ENCODE assay signal across 1 cellular context in genomic region chr19:54190942-54191670, GRCh38.
TF ChIP-seq lines count a peak whose summit lies in the region.

Gene TSEN34 (plus strand): TSS chr19:54191308. CDS start chr19:54191365, 57 bp downstream.

TF ChIP-seq in HepG2, 621 proteins besides CTCF, POLR2A, EP300 and RAD21 (continued from another document and continues in another):
- TF ChIP-seq TRIM22 (IDR thresholded peaks at IDR 0.05) (no peak), BRD4 (CRISPR knock-in tag; IDR thresholded peaks at IDR 0.05) (peak; percentile 44; the same call in 1 of the 2 replicates), KMT2B (CRISPR knock-in tag; IDR thresholded peaks at IDR 0.05) (no peak), KDM5A (IDR thresholded peaks at IDR 0.05; ENCODE audit: borderline replicate concordance, low read length) (peak; percentile 63; the same call in 1 of the 2 replicates), HBP1 (CRISPR knock-in tag; IDR thresholded peaks at IDR 0.05; ENCODE audit: low read depth) (no peak), DBP (CRISPR knock-in tag; IDR thresholded peaks at IDR 0.05; ENCODE audit: not compliant biosample characterization) (no peak), ZSCAN22 (CRISPR knock-in tag; IDR thresholded peaks at IDR 0.05) (no peak), NR2F1 (CRISPR knock-in tag; IDR thresholded peaks at IDR 0.05) (no peak), AKAP8 (CRISPR knock-in tag; IDR thresholded peaks at IDR 0.05) (peak; percentile 87), CAMTA2 (CRISPR knock-in tag; IDR thresholded peaks at IDR 0.05; ENCODE audit: borderline replicate concordance) (no peak), ZFP36L1 (CRISPR knock-in tag; IDR thresholded peaks at IDR 0.05) (0 out of 2 replicates have a peak, but pooled peaks have one; percentile 33), ATF7 (IDR thresholded peaks at IDR 0.05) (no peak), ATF7 (CRISPR knock-in tag; IDR thresholded peaks at IDR 0.05) (no peak), IRF9 (CRISPR knock-in tag; IDR thresholded peaks at IDR 0.05; ENCODE audit: borderline replicate concordance) (no peak), XBP1 (CRISPR knock-in tag; IDR thresholded peaks at IDR 0.05) (no peak), PAWR (CRISPR knock-in tag; IDR thresholded peaks at IDR 0.05; ENCODE audit: borderline replicate concordance) (no peak), ZNF296 (CRISPR knock-in tag; conservative IDR thresholded peaks at IDR 0.05) (peak; percentile 61; the same call in 1 of the 2 replicates), HES4 (CRISPR knock-in tag; IDR thresholded peaks at IDR 0.05; ENCODE audit: borderline replicate concordance) (no peak), PRDM10 (CRISPR knock-in tag; IDR thresholded peaks at IDR 0.05; ENCODE audit: low read depth) (peak; percentile 94), ZNF12 (CRISPR knock-in tag; IDR thresholded peaks at IDR 0.05) (no peak), NFE2L2 (IDR thresholded peaks at IDR 0.05; ENCODE audit: low read length) (no peak), MBD4 (IDR thresholded peaks at IDR 0.05; ENCODE audit: borderline replicate concordance, low read length) (no peak), ZNF569 (CRISPR knock-in tag; IDR thresholded peaks at IDR 0.05; ENCODE audit: borderline replicate concordance) (no peak), KDM6A (CRISPR knock-in tag; IDR thresholded peaks at IDR 0.05; ENCODE audit: low read depth) (no peak), ZNF784 (CRISPR knock-in tag; IDR thresholded peaks at IDR 0.05; ENCODE audit: borderline replicate concordance) (no peak), RFXAP (CRISPR knock-in tag; IDR thresholded peaks at IDR 0.05; ENCODE audit: borderline replicate concordance) (no peak), ZFP62 (CRISPR knock-in tag; IDR thresholded peaks at IDR 0.05) (no peak), KDM3A (CRISPR knock-in tag; IDR thresholded peaks at IDR 0.05; ENCODE audit: low read depth) (no peak), ZNF274 (CRISPR knock-in tag; IDR thresholded peaks at IDR 0.05) (0 out of 2 replicates have a peak, but pooled peaks have one; percentile 54), ZEB1 (IDR thresholded peaks at IDR 0.05; ENCODE audit: insufficient replicate concordance, low read depth) (no peak), ARNT2 (CRISPR knock-in tag; IDR thresholded peaks at IDR 0.05; ENCODE audit: low read depth) (peak; percentile 73; the same call in 1 of the 2 replicates), TFE3 (CRISPR knock-in tag; IDR thresholded peaks at IDR 0.05) (no peak), GMEB1 (CRISPR knock-in tag; IDR thresholded peaks at IDR 0.05; ENCODE audit: borderline replicate concordance) (0 out of 2 replicates have a peak, but pooled peaks have one; percentile 4), ZNF138 (CRISPR knock-in tag; IDR thresholded peaks at IDR 0.05; ENCODE audit: low read depth) (no peak), ZBTB39 (CRISPR knock-in tag; IDR thresholded peaks at IDR 0.05) (no peak), MTERF4 (CRISPR knock-in tag; IDR thresholded peaks at IDR 0.05) (no peak), ZNF660 (CRISPR knock-in tag; IDR thresholded peaks at IDR 0.05; ENCODE audit: borderline replicate concordance, low read depth) (no peak), AGO2 (optimal IDR thresholded peaks at IDR 0.05; ENCODE audit: low read depth, low read length) (no peak), NR2C2 (CRISPR knock-in tag; IDR thresholded peaks at IDR 0.05; ENCODE audit: borderline replicate concordance) (no peak), ZC3H13 (CRISPR knock-in tag; IDR thresholded peaks at IDR 0.05) (peak; percentile 61; the same call in 1 of the 2 replicates), JDP2 (CRISPR knock-in tag; IDR thresholded peaks at IDR 0.05; ENCODE audit: borderline replicate concordance) (no peak; the same call in 1 of the 2 replicates), TFAP4 (IDR thresholded peaks at IDR 0.05; ENCODE audit: borderline replicate concordance, low read depth) (peak; percentile 77; the same call in 1 of the 2 replicates), ZNF549 (CRISPR knock-in tag; IDR thresholded peaks at IDR 0.05) (no peak), ZNF7 (CRISPR knock-in tag; IDR thresholded peaks at IDR 0.05) (no peak), CCDC6 (CRISPR knock-in tag; IDR thresholded peaks at IDR 0.05) (0 out of 2 replicates have a peak, but pooled peaks have one; percentile 2), ATM (IDR thresholded peaks at IDR 0.05; ENCODE audit: borderline replicate concordance) (no peak), CERS6 (CRISPR knock-in tag; IDR thresholded peaks at IDR 0.05) (no peak)
